Comparison of ENCODE assay signal across 1 cellular context in genomic region chr1:23854568-23854967, GRCh38.
TF ChIP-seq lines count a peak whose summit lies in the region.

No MANE protein-coding gene starts in this region.

TF ChIP-seq in GM12878, 131 proteins besides CTCF, POLR2A, EP300 and RAD21:
- TF ChIP-seq ZZZ3 (IDR thresholded peaks at IDR 0.05; ENCODE audit: control insufficient read depth, insufficient read length, low read depth), result no peak
- peak; percentile 37; the same call in 1 of the 2 replicates for TF ChIP-seq SMC3 (IDR thresholded peaks at IDR 0.05; ENCODE audit: borderline replicate concordance, low read length)
